In the genomic region with DNA sequence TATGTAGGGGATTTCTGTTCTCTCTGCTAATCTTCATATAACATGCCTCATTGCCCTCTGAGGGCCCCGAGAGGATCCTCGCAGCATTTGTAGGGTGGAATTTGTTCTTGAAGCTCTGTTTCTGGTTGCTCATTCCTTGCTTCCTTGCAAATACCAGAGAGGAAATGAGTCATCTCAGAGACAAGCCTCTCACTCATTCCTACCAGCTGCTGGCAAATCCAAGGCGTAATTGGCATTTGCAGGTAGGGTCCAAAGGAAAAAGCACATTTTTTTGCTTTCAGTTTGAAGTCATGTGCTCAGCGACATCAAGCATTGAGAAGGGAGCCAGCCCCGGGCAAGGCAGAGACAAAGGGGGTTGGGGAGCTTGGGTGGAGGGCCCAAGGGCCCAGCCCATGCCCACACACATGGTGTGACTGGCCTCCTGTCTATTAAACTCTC, we compare ENCODE assay signal across 10 cellular contexts.
DNase-seq lines count a peak whose midpoint lies in the region; ATAC-seq and TF ChIP-seq lines count a peak whose summit lies in the region.
"Had no signal": no experiment of that assay in that cellular context is flagged by ENCODE, and none has a peak within 500 bp of the region (broad histone marks: within the 10 kb centered on the region; RNA-seq: fewer than 3 reads in every experiment).

No MANE protein-coding gene starts in this region.

- POLR2A ChIA-PET in PC-3 (lab: Charles Lee; ENCODE audit: unreplicated experiment) = no interaction called here

- H3K27me3 ChIP-seq in PC-3 (ENCODE audit: low read length) (no peaks in the 10 kb centered on the region), esophagus squamous epithelium (no peaks in the 10 kb centered on the region)
- H3K27me3 ChIP-seq: colonic mucosa, right lobe of liver had no signal

- intact Hi-C loops in PC-3 (cut with micrococcal nuclease) = no loop called here
- intact Hi-C loops in esophagus squamous epithelium (cut with DNase I) = no loop called here

- no peaks in the 10 kb centered on the region for H4K20me1 ChIP-seq in PC-3 (ENCODE audit: low read length)

- no peaks in the 10 kb centered on the region for H3K79me2 ChIP-seq in PC-3 (ENCODE audit: low read length)

- no peaks in the 10 kb centered on the region for H3K4me1 Mint-ChIP-seq in activated CD8-positive, alpha-beta memory T cell treated with anti-CD3 and anti-CD28 coated beads, Interleukin-2, amount 10 ng/mL, durations not matched to agents 7 days and 5 days

- H3K4me3 ChIP-seq in PC-3 (ENCODE audit: low read length) (no peak overlapping the region), esophagus squamous epithelium (peak overlapping the region in 2 of 4 donors; percentile 2 to 7)
- H3K4me3 ChIP-seq: colonic mucosa, right lobe of liver had no signal

- 4 to 7% methylated on average over 5 of the region's 5 CpGs for WGBS in esophagus squamous epithelium, 2 donors

- H3K27ac ChIP-seq in PC-3 (ENCODE audit: low read length) = no peak overlapping the region
- H3K27ac ChIP-seq in esophagus squamous epithelium = peak overlapping the region in 3 of 4 donors; percentile 36 to 64 (median 50)
- H3K27ac ChIP-seq: colonic mucosa, right lobe of liver had no signal

- no peak for TF ChIP-seq CTCF in PC-3 (conservative IDR thresholded peaks at IDR 0.05; ENCODE audit: low read depth, low read length)
- TF ChIP-seq CTCF in esophagus squamous epithelium (IDR thresholded peaks at IDR 0.05) = no peak

- H3K36me3 Mint-ChIP-seq in activated CD8-positive, alpha-beta memory T cell treated with anti-CD3 and anti-CD28 coated beads, Interleukin-2, amount 10 ng/mL, durations not matched to agents 7 days and 5 days = no peaks in the 10 kb centered on the region

- no peak overlapping the region for H3K27ac Mint-ChIP-seq in activated CD8-positive, alpha-beta memory T cell treated with anti-CD3 and anti-CD28 coated beads, Interleukin-2, amount 10 ng/mL, durations not matched to agents 7 days and 5 days

- DNase-seq in PC-3 = peak; percentile 35
- DNase-seq in esophagus squamous epithelium (lab: John Stamatoyannopoulos, UW) = no peak
- peak; percentile 36 for DNase-seq in pons (ENCODE audit: low spot score)
- DNase-seq in NCI-H2081 treated with DMSO at 0.1 percent for 48 hours (lab: John Stamatoyannopoulos, UW) = no peak
- no peak for DNase-seq in activated CD8-positive, alpha-beta memory T cell treated with anti-CD3 and anti-CD28 coated beads, Interleukin-2, amount 10 ng/mL, durations not matched to agents 7 days and 5 days
- DNase-seq in NCI-H345 (lab: John Stamatoyannopoulos, UW) = no peak
- DNase-seq: colonic mucosa, right lobe of liver had no signal

- TF ChIP-seq POLR2A in esophagus squamous epithelium (IDR thresholded peaks at IDR 0.05) (no peak), GM18505 (IDR thresholded peaks at IDR 0.05; ENCODE audit: borderline replicate concordance, extremely low read depth, insufficient read depth, insufficient read length) (no peak)

- CTCF ChIA-PET in PC-3 (lab: Charles Lee) = no interaction called here
- CTCF ChIA-PET in activated CD8-positive, alpha-beta memory T cell treated with anti-CD3 and anti-CD28 coated beads, Interleukin-2, amount 10 ng/mL, durations not matched to agents 7 days and 5 days (lab: Charles Lee) = no interaction called here

- no peak overlapping the region for H3K4me3 Mint-ChIP-seq in activated CD8-positive, alpha-beta memory T cell treated with anti-CD3 and anti-CD28 coated beads, Interleukin-2, amount 10 ng/mL, durations not matched to agents 7 days and 5 days

- H3K9me2 ChIP-seq in PC-3 (replicated peaks; ENCODE audit: low read length) = no peaks in the 10 kb centered on the region

- H3K9ac ChIP-seq in ES-I3 (ENCODE audit: low read depth, low read length) (peak overlapping the region; percentile 1; the same call in 1 of the 2 replicates), PC-3 (ENCODE audit: low read length) (no peak overlapping the region)

- H3K4me2 ChIP-seq in PC-3 (ENCODE audit: low read length) = no peak overlapping the region

- H3K36me3 ChIP-seq in ES-I3 (ENCODE audit: insufficient read depth, low read length) (no peaks in the 10 kb centered on the region), PC-3 (ENCODE audit: low read depth, low read length) (no peaks in the 10 kb centered on the region), esophagus squamous epithelium (no peaks in the 10 kb centered on the region)
- H3K36me3 ChIP-seq: colonic mucosa, right lobe of liver had no signal

- no TSS peak for BruUV-seq in PC-3 (replicated peaks; lab: Mats Ljungman, UMichigan)

- H3K9me3 Mint-ChIP-seq in activated CD8-positive, alpha-beta memory T cell treated with anti-CD3 and anti-CD28 coated beads, Interleukin-2, amount 10 ng/mL, durations not matched to agents 7 days and 5 days (ENCODE audit: low read depth) = peaks cover 11% of the 10 kb centered on the region

- ATAC-seq in PC-3 = peak; percentile 31; the same call in 1 of the 2 replicates
- no peak for ATAC-seq in GM18505 (IDR thresholded peaks at IDR 0.05; ENCODE audit: unreplicated experiment)
- ATAC-seq in activated CD8-positive, alpha-beta memory T cell treated with anti-CD3 and anti-CD28 coated beads, Interleukin-2, amount 10 ng/mL, durations not matched to agents 7 days and 5 days = no peak

- H2AFZ ChIP-seq in PC-3 (ENCODE audit: low read length) = no peak overlapping the region

- H3F3A ChIP-seq in PC-3 (ENCODE audit: low read length, unreplicated experiment) = no peaks in the 10 kb centered on the region

- H3K9me3 ChIP-seq in ES-I3 (ENCODE audit: control insufficient read depth, insufficient read depth, low read length) (no peaks in the 10 kb centered on the region), PC-3 (ENCODE audit: low read length) (no peaks in the 10 kb centered on the region), esophagus squamous epithelium (no peaks in the 10 kb centered on the region)
- H3K9me3 ChIP-seq: colonic mucosa, right lobe of liver had no signal

- H3K4me1 ChIP-seq in ES-I3 (ENCODE audit: insufficient read depth, low read length) = peaks cover 47% of the 10 kb centered on the region
- no peaks in the 10 kb centered on the region for H3K4me1 ChIP-seq in PC-3 (ENCODE audit: insufficient read depth, low read length)
- H3K4me1 ChIP-seq in esophagus squamous epithelium = peaks cover 3 to 18% (median 4%) of the 10 kb centered on the region in 3 donors
- H3K4me1 ChIP-seq: colonic mucosa, right lobe of liver had no signal

- no peaks in the 10 kb centered on the region for H3K27me3 Mint-ChIP-seq in activated CD8-positive, alpha-beta memory T cell treated with anti-CD3 and anti-CD28 coated beads, Interleukin-2, amount 10 ng/mL, durations not matched to agents 7 days and 5 days

Comparison
In these comparisons a context has a peak if more than half of its experiments do, and no peak if none do; other contexts are left out.
1. DNase-seq: peak in PC-3 (single experiment) and pons (single experiment); none in esophagus squamous epithelium (single experiment), NCI-H2081 treated with DMSO at 0.1 percent for 48 hours (single experiment), activated CD8-positive, alpha-beta memory T cell treated with anti-CD3 and anti-CD28 coated beads, Interleukin-2, amount 10 ng/mL, durations not matched to agents 7 days and 5 days (single experiment) and NCI-H345 (single experiment).